In the genomic region with DNA sequence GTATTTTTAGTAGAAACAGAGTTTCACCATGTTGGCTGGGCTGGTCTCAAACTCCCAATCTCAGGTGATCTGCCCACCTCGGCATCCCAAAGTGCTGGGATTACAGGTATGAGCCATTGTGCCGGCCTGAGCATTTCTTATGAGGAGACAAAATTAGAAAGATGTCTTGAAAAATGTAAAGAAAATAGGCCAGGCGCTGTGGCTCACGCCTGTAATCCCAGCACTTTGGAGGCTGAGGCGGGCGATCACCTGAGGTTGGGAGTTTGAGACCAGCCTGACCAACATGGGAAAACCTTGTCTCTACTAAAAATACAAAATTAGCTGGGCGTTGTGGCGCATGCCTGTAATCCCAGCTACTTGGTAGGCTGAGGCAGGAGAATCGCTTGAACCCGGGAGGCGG, we compare ENCODE assay signal across 13 cellular contexts. TPM values are rescaled to one million over a fixed set of nuclear protein-coding genes. Genes with fewer than 3 reads are reported as not detected.
"Had no signal": no experiment of that assay in that cellular context is flagged by ENCODE, and none has a peak within 500 bp of the region (broad histone marks: within the 10 kb centered on the region; RNA-seq: fewer than 3 reads in every experiment).

No MANE protein-coding gene starts in this region.

RNA-seq across cellular contexts. Expression of a gene that starts 42.9 kb away (rescaled TPM):
- total RNA-seq: activated naive CD4-positive, alpha-beta T cell treated with anti-CD3 and anti-CD28 coated beads for 36 hours; activated naive CD4-positive, alpha-beta T cell treated with anti-CD3 and anti-CD28 coated beads, Interleukin-2, amount 50 U/mL, for 72 hours; activated naive CD8-positive, alpha-beta T cell treated with anti-CD3 and anti-CD28 coated beads for 36 hours; activated naive CD8-positive, alpha-beta T cell treated with anti-CD3 and anti-CD28 coated beads, Interleukin-2, amount 10 ng/mL, durations not matched to agents 7 days and 5 days; activated T-cell treated with anti-CD3 and anti-CD28 coated beads, Interleukin-2, amount 50 U/mL, for 4 hours; activated T-helper 1 cell treated with anti-CD3 and anti-CD28 coated beads, Interleukin-12 subunit alpha, Interleukin-12 subunit beta, Interleukin-2, Interleukin-4 antibody, amounts not matched to agents 30 ng/mL and 10 ng/mL and 1 ng/mL, durations not matched to agents 14 hours and 24 hours and 36 hours; activated T-helper 17 cell treated with anti-CD3 and anti-CD28 coated beads, Interleukin-2, amount 50 U/mL, for 72 hours; activated T-helper 2 cell treated with anti-CD3 and anti-CD28 coated beads, Interferon-gamma antibody, Interleukin-2, Interleukin-4, amounts not matched to agents 10 μg/mL and 5 μg/mL and 100 μg/mL, durations not matched to agents 14 hours and 24 hours and 36 hours; adrenal gland; aorta; ascending aorta; cardiac septum had no signal
- polyA plus RNA-seq: adrenal gland, cardiac muscle cell had no signal
